ENCODE assay signal across 1 cellular context in the genomic region with DNA sequence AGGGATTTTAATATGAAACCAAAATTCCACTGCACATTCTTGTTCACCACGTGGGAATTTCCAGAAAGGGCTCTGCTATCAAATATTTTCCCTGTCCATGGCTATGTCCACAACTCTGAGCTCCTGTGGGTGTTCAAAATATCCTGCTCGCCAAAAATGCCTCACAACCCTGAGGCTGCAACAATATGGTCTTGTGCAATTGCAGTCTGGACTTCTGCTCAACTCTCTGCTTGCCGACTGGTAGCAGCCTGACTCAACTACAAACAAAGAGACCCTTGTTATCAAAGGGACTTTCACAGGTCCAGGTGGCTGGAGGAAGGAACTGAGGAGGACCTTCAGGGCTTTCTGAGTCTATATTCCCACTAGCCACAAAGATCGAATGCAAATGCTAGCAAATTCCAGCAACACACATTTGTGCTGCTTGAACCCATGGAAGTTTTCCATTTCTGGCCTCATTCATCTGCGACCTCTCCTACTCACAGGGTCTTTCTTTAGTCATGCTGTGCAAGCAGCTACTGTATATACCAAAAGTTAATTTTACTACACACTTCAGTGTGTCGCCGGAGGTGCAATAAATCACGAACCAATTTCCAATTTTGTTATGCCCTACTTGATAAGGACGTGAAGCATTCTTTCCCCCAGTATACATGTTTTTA.
TF ChIP-seq lines count a peak whose summit lies in the region.

No MANE protein-coding gene starts in this region.

TF ChIP-seq in HepG2, 621 proteins besides CTCF, POLR2A, EP300 and RAD21 (continues in another document):
- TF ChIP-seq ZBTB39 (CRISPR knock-in tag; IDR thresholded peaks at IDR 0.05) (no peak), NCOA2 (CRISPR knock-in tag; IDR thresholded peaks at IDR 0.05) (0 out of 2 replicates have a peak, but pooled peaks have one; percentile 22), MIER2 (CRISPR knock-in tag; IDR thresholded peaks at IDR 0.05) (0 out of 2 replicates have a peak, but pooled peaks have one; percentile 37), HOXA9 (CRISPR knock-in tag; IDR thresholded peaks at IDR 0.05; ENCODE audit: borderline replicate concordance) (no peak), JUND (CRISPR knock-in tag; IDR thresholded peaks at IDR 0.05) (0 out of 2 replicates have a peak, but pooled peaks have one; percentile 20), SALL1 (CRISPR knock-in tag; IDR thresholded peaks at IDR 0.05) (peak; percentile 35; the same call in 1 of the 2 replicates), MBNL3 (CRISPR knock-in tag; conservative IDR thresholded peaks at IDR 0.05) (no peak), ZNF138 (CRISPR knock-in tag; IDR thresholded peaks at IDR 0.05; ENCODE audit: low read depth) (no peak), CEBPG (CRISPR knock-in tag; IDR thresholded peaks at IDR 0.05) (peak; percentile 91), RBAK (CRISPR knock-in tag; IDR thresholded peaks at IDR 0.05) (0 out of 2 replicates have a peak, but pooled peaks have one; percentile 49), ARID5B (CRISPR knock-in tag; IDR thresholded peaks at IDR 0.05) (peak; percentile 67), MAX (IDR thresholded peaks at IDR 0.05) (peak; percentile 26; the same call in 1 of the 2 replicates), SKI (IDR thresholded peaks at IDR 0.05; ENCODE audit: partially characterized antibody) (peak; percentile 50), SOX5 (CRISPR knock-in tag; IDR thresholded peaks at IDR 0.05; ENCODE audit: borderline replicate concordance) (peak; percentile 67), FOSL2 (CRISPR knock-in tag; IDR thresholded peaks at IDR 0.05) (peak; percentile 52), HNF4A (CRISPR knock-in tag; IDR thresholded peaks at IDR 0.05) (peak; percentile 51; the same call in 1 of the 2 replicates), TBX2 (CRISPR knock-in tag; IDR thresholded peaks at IDR 0.05; ENCODE audit: borderline replicate concordance) (peak; percentile 18; the same call in 1 of the 2 replicates), ZBTB7B (CRISPR knock-in tag; IDR thresholded peaks at IDR 0.05) (0 out of 2 replicates have a peak, but pooled peaks have one; percentile 44), RCOR2 (CRISPR knock-in tag; IDR thresholded peaks at IDR 0.05) (0 out of 2 replicates have a peak, but pooled peaks have one; percentile 20), ZNF292 (CRISPR knock-in tag; IDR thresholded peaks at IDR 0.05; ENCODE audit: borderline replicate concordance, low read depth) (peak; percentile 62; the same call in 1 of the 2 replicates), KLF11 (CRISPR knock-in tag; IDR thresholded peaks at IDR 0.05) (no peak), ZNF792 (CRISPR knock-in tag; IDR thresholded peaks at IDR 0.05) (0 out of 2 replicates have a peak, but pooled peaks have one; percentile 22), ZNF331 (CRISPR knock-in tag; IDR thresholded peaks at IDR 0.05) (peak; percentile 48; the same call in 1 of the 2 replicates), ZZZ3 (CRISPR knock-in tag; IDR thresholded peaks at IDR 0.05; ENCODE audit: borderline replicate concordance) (no peak), ZNF12 (CRISPR knock-in tag; IDR thresholded peaks at IDR 0.05) (peak; percentile 67; the same call in 1 of the 2 replicates), CEBPB (IDR thresholded peaks at IDR 0.05; ENCODE audit: borderline replicate concordance, low read depth, low read length) (peak; percentile 96), RARA (CRISPR knock-in tag; IDR thresholded peaks at IDR 0.05) (0 out of 2 replicates have a peak, but pooled peaks have one; percentile 27), GATAD2A (CRISPR knock-in tag; IDR thresholded peaks at IDR 0.05) (peak; percentile 37; the same call in 1 of the 2 replicates), FOXA1 (IDR thresholded peaks at IDR 0.05) (no peak), FOXA1 (CRISPR knock-in tag; IDR thresholded peaks at IDR 0.05) (0 out of 2 replicates have a peak, but pooled peaks have one; percentile 5), XRCC5 (optimal IDR thresholded peaks at IDR 0.05; ENCODE audit: low read length) (peak; percentile 35), ATF1 (CRISPR knock-in tag; IDR thresholded peaks at IDR 0.05) (peak; percentile 25; the same call in 1 of the 2 replicates)
- TF ChIP-seq, protein P1, sequence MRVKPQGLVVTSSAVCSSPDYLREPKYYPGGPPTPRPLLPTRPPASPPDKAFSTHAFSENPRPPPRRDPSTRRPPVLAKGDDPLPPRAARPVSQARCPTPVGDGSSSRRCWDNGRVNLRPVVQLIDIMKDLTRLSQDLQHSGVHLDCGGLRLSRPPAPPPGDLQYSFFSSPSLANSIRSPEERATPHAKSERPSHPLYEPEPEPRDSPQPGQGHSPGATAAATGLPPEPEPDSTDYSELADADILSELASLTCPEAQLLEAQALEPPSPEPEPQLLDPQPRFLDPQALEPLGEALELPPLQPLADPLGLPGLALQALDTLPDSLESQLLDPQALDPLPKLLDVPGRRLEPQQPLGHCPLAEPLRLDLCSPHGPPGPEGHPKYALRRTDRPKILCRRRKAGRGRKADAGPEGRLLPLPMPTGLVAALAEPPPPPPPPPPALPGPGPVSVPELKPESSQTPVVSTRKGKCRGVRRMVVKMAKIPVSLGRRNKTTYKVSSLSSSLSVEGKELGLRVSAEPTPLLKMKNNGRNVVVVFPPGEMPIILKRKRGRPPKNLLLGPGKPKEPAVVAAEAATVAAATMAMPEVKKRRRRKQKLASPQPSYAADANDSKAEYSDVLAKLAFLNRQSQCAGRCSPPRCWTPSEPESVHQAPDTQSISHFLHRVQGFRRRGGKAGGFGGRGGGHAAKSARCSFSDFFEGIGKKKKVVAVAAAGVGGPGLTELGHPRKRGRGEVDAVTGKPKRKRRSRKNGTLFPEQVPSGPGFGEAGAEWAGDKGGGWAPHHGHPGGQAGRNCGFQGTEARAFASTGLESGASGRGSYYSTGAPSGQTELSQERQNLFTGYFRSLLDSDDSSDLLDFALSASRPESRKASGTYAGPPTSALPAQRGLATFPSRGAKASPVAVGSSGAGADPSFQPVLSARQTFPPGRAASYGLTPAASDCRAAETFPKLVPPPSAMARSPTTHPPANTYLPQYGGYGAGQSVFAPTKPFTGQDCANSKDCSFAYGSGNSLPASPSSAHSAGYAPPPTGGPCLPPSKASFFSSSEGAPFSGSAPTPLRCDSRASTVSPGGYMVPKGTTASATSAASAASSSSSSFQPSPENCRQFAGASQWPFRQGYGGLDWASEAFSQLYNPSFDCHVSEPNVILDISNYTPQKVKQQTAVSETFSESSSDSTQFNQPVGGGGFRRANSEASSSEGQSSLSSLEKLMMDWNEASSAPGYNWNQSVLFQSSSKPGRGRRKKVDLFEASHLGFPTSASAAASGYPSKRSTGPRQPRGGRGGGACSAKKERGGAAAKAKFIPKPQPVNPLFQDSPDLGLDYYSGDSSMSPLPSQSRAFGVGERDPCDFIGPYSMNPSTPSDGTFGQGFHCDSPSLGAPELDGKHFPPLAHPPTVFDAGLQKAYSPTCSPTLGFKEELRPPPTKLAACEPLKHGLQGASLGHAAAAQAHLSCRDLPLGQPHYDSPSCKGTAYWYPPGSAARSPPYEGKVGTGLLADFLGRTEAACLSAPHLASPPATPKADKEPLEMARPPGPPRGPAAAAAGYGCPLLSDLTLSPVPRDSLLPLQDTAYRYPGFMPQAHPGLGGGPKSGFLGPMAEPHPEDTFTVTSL (CRISPR knock-in tag; IDR thresholded peaks at IDR 0.05; ENCODE audit: borderline replicate concordance) = no peak; the same call in 1 of the 2 replicates
- TF ChIP-seq, protein P2, sequence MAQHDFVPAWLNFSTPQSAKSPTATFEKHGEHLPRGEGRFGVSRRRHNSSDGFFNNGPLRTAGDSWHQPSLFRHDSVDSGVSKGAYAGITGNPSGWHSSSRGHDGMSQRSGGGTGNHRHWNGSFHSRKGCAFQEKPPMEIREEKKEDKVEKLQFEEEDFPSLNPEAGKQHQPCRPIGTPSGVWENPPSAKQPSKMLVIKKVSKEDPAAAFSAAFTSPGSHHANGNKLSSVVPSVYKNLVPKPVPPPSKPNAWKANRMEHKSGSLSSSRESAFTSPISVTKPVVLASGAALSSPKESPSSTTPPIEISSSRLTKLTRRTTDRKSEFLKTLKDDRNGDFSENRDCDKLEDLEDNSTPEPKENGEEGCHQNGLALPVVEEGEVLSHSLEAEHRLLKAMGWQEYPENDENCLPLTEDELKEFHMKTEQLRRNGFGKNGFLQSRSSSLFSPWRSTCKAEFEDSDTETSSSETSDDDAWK (CRISPR knock-in tag; IDR thresholded peaks at IDR 0.05) = no peak
- TF ChIP-seq, protein P3, sequence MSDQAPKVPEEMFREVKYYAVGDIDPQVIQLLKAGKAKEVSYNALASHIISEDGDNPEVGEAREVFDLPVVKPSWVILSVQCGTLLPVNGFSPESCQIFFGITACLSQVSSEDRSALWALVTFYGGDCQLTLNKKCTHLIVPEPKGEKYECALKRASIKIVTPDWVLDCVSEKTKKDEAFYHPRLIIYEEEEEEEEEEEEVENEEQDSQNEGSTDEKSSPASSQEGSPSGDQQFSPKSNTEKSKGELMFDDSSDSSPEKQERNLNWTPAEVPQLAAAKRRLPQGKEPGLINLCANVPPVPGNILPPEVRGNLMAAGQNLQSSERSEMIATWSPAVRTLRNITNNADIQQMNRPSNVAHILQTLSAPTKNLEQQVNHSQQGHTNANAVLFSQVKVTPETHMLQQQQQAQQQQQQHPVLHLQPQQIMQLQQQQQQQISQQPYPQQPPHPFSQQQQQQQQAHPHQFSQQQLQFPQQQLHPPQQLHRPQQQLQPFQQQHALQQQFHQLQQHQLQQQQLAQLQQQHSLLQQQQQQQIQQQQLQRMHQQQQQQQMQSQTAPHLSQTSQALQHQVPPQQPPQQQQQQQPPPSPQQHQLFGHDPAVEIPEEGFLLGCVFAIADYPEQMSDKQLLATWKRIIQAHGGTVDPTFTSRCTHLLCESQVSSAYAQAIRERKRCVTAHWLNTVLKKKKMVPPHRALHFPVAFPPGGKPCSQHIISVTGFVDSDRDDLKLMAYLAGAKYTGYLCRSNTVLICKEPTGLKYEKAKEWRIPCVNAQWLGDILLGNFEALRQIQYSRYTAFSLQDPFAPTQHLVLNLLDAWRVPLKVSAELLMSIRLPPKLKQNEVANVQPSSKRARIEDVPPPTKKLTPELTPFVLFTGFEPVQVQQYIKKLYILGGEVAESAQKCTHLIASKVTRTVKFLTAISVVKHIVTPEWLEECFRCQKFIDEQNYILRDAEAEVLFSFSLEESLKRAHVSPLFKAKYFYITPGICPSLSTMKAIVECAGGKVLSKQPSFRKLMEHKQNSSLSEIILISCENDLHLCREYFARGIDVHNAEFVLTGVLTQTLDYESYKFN (CRISPR knock-in tag; conservative IDR thresholded peaks at IDR 0.05) = 0 out of 2 replicates have a peak, but pooled peaks have one; percentile 20
- TF ChIP-seq, protein P4, sequence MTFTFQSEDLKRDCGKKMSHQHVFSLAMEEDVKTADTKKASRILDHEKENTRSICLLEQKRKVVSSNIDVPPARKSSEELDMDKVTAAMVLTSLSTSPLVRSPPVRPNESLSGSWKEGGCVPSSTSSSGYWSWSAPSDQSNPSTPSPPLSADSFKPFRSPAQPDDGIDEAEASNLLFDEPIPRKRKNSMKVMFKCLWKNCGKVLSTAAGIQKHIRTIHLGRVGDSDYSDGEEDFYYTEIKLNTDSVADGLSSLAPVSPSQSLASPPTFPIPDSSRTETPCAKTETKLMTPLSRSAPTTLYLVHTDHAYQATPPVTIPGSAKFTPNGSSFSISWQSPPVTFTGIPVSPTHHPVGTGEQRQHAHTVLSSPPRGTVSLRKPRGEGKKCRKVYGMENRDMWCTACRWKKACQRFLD (CRISPR knock-in tag; IDR thresholded peaks at IDR 0.05; ENCODE audit: borderline replicate concordance) = no peak
